ENCODE assay signal across 23 cellular contexts in genomic region chr2:98665638-98666037, GRCh38. TPM values are rescaled to one million over a fixed set of nuclear protein-coding genes. Genes with fewer than 3 reads are reported as not detected.
DNase-seq lines count a peak whose midpoint lies in the region; ATAC-seq and TF ChIP-seq lines count a peak whose summit lies in the region.
"Had no signal": no experiment of that assay in that cellular context is flagged by ENCODE, and none has a peak within 500 bp of the region (broad histone marks: within the 10 kb centered on the region; RNA-seq: fewer than 3 reads in every experiment).

No MANE protein-coding gene starts in this region.

- H3K27ac ChIP-seq in esophagus muscularis mucosa (replicated peaks in 1 of 4), result no peak overlapping the region
- H3K27ac ChIP-seq: C4-2B, parathyroid adenoma, testis had no signal

- CTCF ChIA-PET in activated CD8-positive, alpha-beta memory T cell treated with anti-CD3 and anti-CD28 coated beads, Interleukin-2, amount 10 ng/mL, durations not matched to agents 7 days and 5 days (lab: Charles Lee), result interaction anchor here (0.7 to 1.1 kb wide), 2 partner anchors 9 to 64 kb away, joined by 3 read pairs; no protein-coding TSS in a partner anchor
- CTCF ChIA-PET in Caco-2 (lab: Charles Lee), result no interaction called here

- peaks cover 21% of the 10 kb centered on the region for H3K9me3 Mint-ChIP-seq in activated CD8-positive, alpha-beta memory T cell treated with anti-CD3 and anti-CD28 coated beads, Interleukin-2, amount 10 ng/mL, durations not matched to agents 7 days and 5 days (ENCODE audit: low read depth)
- H3K9me3 Mint-ChIP-seq in Caco-2 (ENCODE audit: unreplicated experiment), result peaks cover 32% of the 10 kb centered on the region
- peaks cover 32% of the 10 kb centered on the region for H3K9me3 Mint-ChIP-seq in activated T-helper 2 cell treated with anti-CD3 and anti-CD28 coated beads, Interferon-gamma antibody, Interleukin-2, Interleukin-4, amounts not matched to agents 10 μg/mL and 5 μg/mL and 100 μg/mL, durations not matched to agents 14 hours and 24 hours and 36 hours
- H3K9me3 Mint-ChIP-seq in natural killer cell, result peaks cover 0 to 9% of the 10 kb centered on the region in 2 donors

- WGBS in esophagus muscularis mucosa, result 88% methylated on average over 4 of the region's 4 CpGs

- H3K9me3 ChIP-seq in Caco-2, result no peaks in the 10 kb centered on the region
- no peaks in the 10 kb centered on the region for H3K9me3 ChIP-seq in esophagus muscularis mucosa
- H3K9me3 ChIP-seq: testis had no signal

- DNase-seq in activated CD8-positive, alpha-beta memory T cell treated with anti-CD3 and anti-CD28 coated beads, Interleukin-2, amount 10 ng/mL, durations not matched to agents 7 days and 5 days, result no peak
- DNase-seq in activated CD8-positive, alpha-beta memory T cell treated with anti-CD3 and anti-CD28 coated beads, Interleukin-2, amount 50 U/mL, for 48 hours, result no peak
- DNase-seq in Caco-2 (no peak), natural killer cell (no peak), 8988T (no peak), mesenteric fat pad (ENCODE audit: low spot score) (no peak), esophagus muscularis mucosa (ENCODE audit: extremely low spot score) (no peak)
- no peak for DNase-seq in activated T-helper 2 cell treated with anti-CD3 and anti-CD28 coated beads, Interferon-gamma antibody, Interleukin-2, Interleukin-4, amounts not matched to agents 10 μg/mL and 5 μg/mL and 100 μg/mL, durations not matched to agents 14 hours and 24 hours and 36 hours (ENCODE audit: low spot score)
- DNase-seq: activated CD8-positive, alpha-beta memory T cell treated with anti-CD3 and anti-CD28 coated beads, Interleukin-2, amount 50 U/mL, for 4 hours; DMS53; endodermal cell; kidney glomerular epithelial cell; NCI-H187; NCI-H774; testis had no signal

- H3K4me1 Mint-ChIP-seq in activated CD8-positive, alpha-beta memory T cell treated with anti-CD3 and anti-CD28 coated beads, Interleukin-2, amount 10 ng/mL, durations not matched to agents 7 days and 5 days, result peaks cover 54% of the 10 kb centered on the region
- H3K4me1 Mint-ChIP-seq in Caco-2 (ENCODE audit: low read depth, unreplicated experiment), result peaks cover 5% of the 10 kb centered on the region
- peaks cover 50% of the 10 kb centered on the region for H3K4me1 Mint-ChIP-seq in activated T-helper 2 cell treated with anti-CD3 and anti-CD28 coated beads, Interferon-gamma antibody, Interleukin-2, Interleukin-4, amounts not matched to agents 10 μg/mL and 5 μg/mL and 100 μg/mL, durations not matched to agents 14 hours and 24 hours and 36 hours (ENCODE audit: low read depth)
- H3K4me1 Mint-ChIP-seq in natural killer cell, result peaks cover 48 to 49% of the 10 kb centered on the region in 2 donors
- H3K4me1 Mint-ChIP-seq: brain, endodermal cell had no signal

- intact Hi-C loops in Caco-2 (cut with micrococcal nuclease; ENCODE audit: unreplicated experiment), result no loop called here
- intact Hi-C loops in activated T-helper 2 cell treated with anti-CD3 and anti-CD28 coated beads, Interferon-gamma antibody, Interleukin-2, Interleukin-4, amounts not matched to agents 10 μg/mL and 5 μg/mL and 100 μg/mL, durations not matched to agents 14 hours and 24 hours and 36 hours (cut with micrococcal nuclease), result no loop called here
- intact Hi-C loops in natural killer cell (cut with micrococcal nuclease), result loop anchor here (2.0 kb wide), 1 partner anchor 65 kb away; the partner anchor contains the start of gene MGAT4A
- intact Hi-C loops in esophagus muscularis mucosa (cut with DNase I), result no loop called here

- H3K4me3 Mint-ChIP-seq in activated CD8-positive, alpha-beta memory T cell treated with anti-CD3 and anti-CD28 coated beads, Interleukin-2, amount 10 ng/mL, durations not matched to agents 7 days and 5 days, result no peak overlapping the region
- H3K4me3 Mint-ChIP-seq in Caco-2 (ENCODE audit: unreplicated experiment) (no peak overlapping the region), natural killer cell (peak overlapping the region; percentile 52)
- no peak overlapping the region for H3K4me3 Mint-ChIP-seq in activated T-helper 2 cell treated with anti-CD3 and anti-CD28 coated beads, Interferon-gamma antibody, Interleukin-2, Interleukin-4, amounts not matched to agents 10 μg/mL and 5 μg/mL and 100 μg/mL, durations not matched to agents 14 hours and 24 hours and 36 hours (ENCODE audit: low read depth)
- H3K4me3 Mint-ChIP-seq: brain, endodermal cell, memory B cell had no signal

- TF ChIP-seq POLR2A in esophagus muscularis mucosa (IDR thresholded peaks at IDR 0.05; ENCODE audit: low read depth), result no peak

- H3K27me3 Mint-ChIP-seq in activated CD8-positive, alpha-beta memory T cell treated with anti-CD3 and anti-CD28 coated beads, Interleukin-2, amount 10 ng/mL, durations not matched to agents 7 days and 5 days, result no peaks in the 10 kb centered on the region
- H3K27me3 Mint-ChIP-seq in Caco-2 (ENCODE audit: insufficient read depth, unreplicated experiment), result no peaks in the 10 kb centered on the region
- no peaks in the 10 kb centered on the region for H3K27me3 Mint-ChIP-seq in activated T-helper 2 cell treated with anti-CD3 and anti-CD28 coated beads, Interferon-gamma antibody, Interleukin-2, Interleukin-4, amounts not matched to agents 10 μg/mL and 5 μg/mL and 100 μg/mL, durations not matched to agents 14 hours and 24 hours and 36 hours (ENCODE audit: low read depth)
- no peaks in the 10 kb centered on the region for H3K27me3 Mint-ChIP-seq in natural killer cell (ENCODE audit: low read depth in 2 of 2)
- H3K27me3 Mint-ChIP-seq: brain, memory B cell had no signal

- BruUV-seq in Caco-2 (replicated peaks; lab: Mats Ljungman, UMichigan), result no TSS peak

- H3K4me1 ChIP-seq in Caco-2 (peaks cover 4% of the 10 kb centered on the region; the same call in 1 of the 2 replicates), esophagus muscularis mucosa (peaks cover 0 to 6% (median 0%) of the 10 kb centered on the region in 4 donors)
- H3K4me1 ChIP-seq: testis had no signal

- POLR2A ChIA-PET in Caco-2 (lab: Charles Lee), result no interaction called here

- no peak for TF ChIP-seq EP300 in esophagus muscularis mucosa (IDR thresholded peaks at IDR 0.05)

- peak overlapping the region; percentile 99 for H3K27ac Mint-ChIP-seq in activated CD8-positive, alpha-beta memory T cell treated with anti-CD3 and anti-CD28 coated beads, Interleukin-2, amount 10 ng/mL, durations not matched to agents 7 days and 5 days
- H3K27ac Mint-ChIP-seq in Caco-2 (ENCODE audit: unreplicated experiment) (peak overlapping the region; percentile 31), natural killer cell (peak overlapping the region; percentile 90 to 96)
- H3K27ac Mint-ChIP-seq in activated T-helper 2 cell treated with anti-CD3 and anti-CD28 coated beads, Interferon-gamma antibody, Interleukin-2, Interleukin-4, amounts not matched to agents 10 μg/mL and 5 μg/mL and 100 μg/mL, durations not matched to agents 14 hours and 24 hours and 36 hours, result peak overlapping the region; percentile 63
- H3K27ac Mint-ChIP-seq: brain, endodermal cell, memory B cell had no signal

- H3K36me3 Mint-ChIP-seq in activated CD8-positive, alpha-beta memory T cell treated with anti-CD3 and anti-CD28 coated beads, Interleukin-2, amount 10 ng/mL, durations not matched to agents 7 days and 5 days, result peaks cover 68% of the 10 kb centered on the region
- H3K36me3 Mint-ChIP-seq in Caco-2 (ENCODE audit: insufficient read depth, unreplicated experiment) (peaks cover 31% of the 10 kb centered on the region), natural killer cell (peaks cover 28% of the 10 kb centered on the region)
- H3K36me3 Mint-ChIP-seq in activated T-helper 2 cell treated with anti-CD3 and anti-CD28 coated beads, Interferon-gamma antibody, Interleukin-2, Interleukin-4, amounts not matched to agents 10 μg/mL and 5 μg/mL and 100 μg/mL, durations not matched to agents 14 hours and 24 hours and 36 hours (ENCODE audit: low read depth), result peaks cover 67% of the 10 kb centered on the region

- H3K36me3 ChIP-seq in Caco-2 (ENCODE audit: control insufficient read depth, insufficient read depth, low read length) (no peaks in the 10 kb centered on the region; the same call in 1 of the 2 replicates), esophagus muscularis mucosa (peaks cover 0 to 20% (median 6%) of the 10 kb centered on the region in 4 donors)

- no peak for ATAC-seq in activated CD8-positive, alpha-beta memory T cell treated with anti-CD3 and anti-CD28 coated beads, Interleukin-2, amount 10 ng/mL, durations not matched to agents 7 days and 5 days
- no peak for ATAC-seq in natural killer cell
- ATAC-seq: GM12878, K562, Panc1, sciatic nerve had no signal

- TF ChIP-seq CTCF in Caco-2 (IDR thresholded peaks at IDR 0.05; ENCODE audit: insufficient read depth in 1 of 2, low read depth in 1 of 2, low read length in 1 of 2, severe bottlenecking in 1 of 2, unreplicated experiment in 1 of 2), result no peak
- no peak for TF ChIP-seq CTCF in natural killer cell (IDR thresholded peaks at IDR 0.05)
- no peak for TF ChIP-seq CTCF in esophagus muscularis mucosa (IDR thresholded peaks at IDR 0.05)

- H3K4me3 ChIP-seq in Caco-2 (ENCODE audit: low read depth, low read length) (no peak overlapping the region), esophagus muscularis mucosa (no peak overlapping the region)
- H3K4me3 ChIP-seq: GM12878, K562, testis had no signal

- H3K27me3 ChIP-seq in Caco-2 (replicated peaks; ENCODE audit: control insufficient read depth, insufficient read depth, low read length) (no peaks in the 10 kb centered on the region), esophagus muscularis mucosa (no peaks in the 10 kb centered on the region)
- H3K27me3 ChIP-seq: testis had no signal

RNA-seq across cellular contexts. Expression of gene UNC50, which starts 57.2 kb away (rescaled TPM):
- total RNA-seq in activated CD8-positive, alpha-beta memory T cell treated with anti-CD3 and anti-CD28 coated beads, Interleukin-2, amount 10 ng/mL, durations not matched to agents 7 days and 5 days, result 10 to 100 TPM; 26.7 to 33.5 TPM
- total RNA-seq in Caco-2 (2022) (39.7 and 40.0 TPM in 2 replicates), natural killer cell (10 to 100 TPM; 30.8 to 40.5 (median 32.1) TPM), mesenteric fat pad (46.6 TPM), esophagus muscularis mucosa (10 to 100 TPM; 34.0 to 51.4 (median 40.7) TPM)
- total RNA-seq in activated T-helper 2 cell treated with anti-CD3 and anti-CD28 coated beads, Interferon-gamma antibody, Interleukin-2, Interleukin-4, amounts not matched to agents 10 μg/mL and 5 μg/mL and 100 μg/mL, durations not matched to agents 14 hours and 24 hours and 36 hours, result 39.6 and 40.1 TPM in 2 replicates

RNA-seq across cellular contexts. Expression of gene COA5, which starts 57.3 kb away (rescaled TPM):
- total RNA-seq in activated CD8-positive, alpha-beta memory T cell treated with anti-CD3 and anti-CD28 coated beads, Interleukin-2, amount 10 ng/mL, durations not matched to agents 7 days and 5 days, result 10 to 100 TPM; 22.2 to 26.0 TPM
- total RNA-seq in Caco-2 (2022) (35.7 TPM in 2 replicates), natural killer cell (10 to 100 TPM; 27.4 to 39.6 (median 36.1) TPM), mesenteric fat pad (18.0 TPM), esophagus muscularis mucosa (10 to 100 TPM; 28.3 to 48.2 (median 31.7) TPM)
- total RNA-seq in activated T-helper 2 cell treated with anti-CD3 and anti-CD28 coated beads, Interferon-gamma antibody, Interleukin-2, Interleukin-4, amounts not matched to agents 10 μg/mL and 5 μg/mL and 100 μg/mL, durations not matched to agents 14 hours and 24 hours and 36 hours, result 20.9 and 23.9 TPM in 2 replicates

Comparison
In these comparisons a context has a peak if more than half of its experiments do, and no peak if none do; other contexts are left out.
1. H3K27ac Mint-ChIP-seq: peak in every context shown above with its lines; median percentile 99 in activated CD8-positive, alpha-beta memory T cell treated with anti-CD3 and anti-CD28 coated beads, Interleukin-2, amount 10 ng/mL, durations not matched to agents 7 days and 5 days; 93 in natural killer cell; 63 in activated T-helper 2 cell treated with anti-CD3 and anti-CD28 coated beads, Interferon-gamma antibody, Interleukin-2, Interleukin-4, amounts not matched to agents 10 μg/mL and 5 μg/mL and 100 μg/mL, durations not matched to agents 14 hours and 24 hours and 36 hours; 31 in Caco-2.